24 cellular contexts compared by ENCODE assay signal in the genomic region with DNA sequence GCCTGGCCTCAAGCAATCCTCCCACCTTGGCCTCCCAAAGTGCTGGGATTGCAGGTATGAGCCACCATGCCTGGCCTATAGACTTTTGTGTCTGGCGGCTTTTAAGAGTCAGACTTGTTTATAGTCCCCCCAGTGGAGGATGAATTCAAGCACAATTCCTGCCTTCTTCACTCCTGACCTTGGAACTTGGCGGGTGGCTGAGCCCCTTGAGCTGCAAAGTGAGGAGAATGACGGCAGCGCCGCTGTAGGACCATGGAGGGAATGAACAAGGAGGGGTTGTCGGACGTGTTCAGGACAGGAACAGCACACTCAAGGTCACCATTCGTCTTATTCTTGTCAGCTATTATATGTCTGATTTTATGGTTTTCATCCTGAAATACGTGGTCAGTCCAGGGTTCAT.
"Had no signal": no experiment of that assay in that cellular context is flagged by ENCODE, and none has a peak within 500 bp of the region (broad histone marks: within the 10 kb centered on the region; RNA-seq: fewer than 3 reads in every experiment).

No MANE protein-coding gene starts in this region.

- H3K27me3 ChIP-seq: hepatocyte, neutrophil, right atrium auricular region, right lobe of liver, testis, thyroid gland, upper lobe of left lung had no signal

- H3K9ac ChIP-seq: parathyroid adenoma had no signal

- H3K79me2 ChIP-seq: hepatocyte, parathyroid adenoma had no signal

- DNase-seq: heart right ventricle; islet precursor cell; lower lobe of right lung; mammary epithelial cell; occipital lobe; stimulated activated CD4-positive, alpha-beta T cell treated with anti-CD3 and anti-CD28 coated beads, Interleukin-12 subunit alpha, Interleukin-12 subunit beta, amount 100 ng/mL, for 4 hours; stimulated activated CD4-positive, alpha-beta T cell treated with anti-CD3 and anti-CD28 coated beads, Interleukin-15, amount 100 ng/mL, for 24 hours; stimulated activated CD4-positive, alpha-beta T cell treated with anti-CD3 and anti-CD28 coated beads, Interleukin-2, amount 100 ng/mL, for 24 hours; stimulated activated CD4-positive, alpha-beta T cell treated with anti-CD3 and anti-CD28 coated beads, Interleukin-4, amount 100 ng/mL, for 1 hour; stimulated activated naive B cell treated with anti-CD40 and anti-IgM and Interleukin-4, amounts not matched to agents 10 μg/mL and 1 μg/mL and 100 μg/mL, for 72 hours; stimulated activated naive CD8-positive, alpha-beta T cell treated with anti-CD3 and anti-CD28 coated beads, Interleukin-15, Interleukin-2, amounts not matched to agents 100 U/mL and 50 U/mL, for 24 hours; stomach; testis; thyroid gland; transverse colon; upper lobe of left lung had no signal

- H3K9me3 ChIP-seq: heart right ventricle, lower lobe of right lung, neutrophil, right atrium auricular region, right lobe of liver, stomach, testis, thyroid gland, transverse colon, upper lobe of left lung had no signal

- H3K4me1 ChIP-seq: lower lobe of right lung, parathyroid adenoma, right atrium auricular region, right lobe of liver, stomach, testis, thyroid gland, transverse colon, upper lobe of left lung had no signal

- ATAC-seq: left lobe of liver; lower lobe of right lung; naive thymus-derived CD8-positive, alpha-beta T cell; right lobe of liver; stimulated activated naive B cell treated with anti-CD40 and anti-IgM and Interleukin-4, amounts not matched to agents 10 μg/mL and 1 μg/mL and 100 μg/mL, for 72 hours; stimulated activated naive CD8-positive, alpha-beta T cell treated with anti-CD3 and anti-CD28 coated beads, Interleukin-15, Interleukin-2, amounts not matched to agents 100 U/mL and 50 U/mL, for 24 hours had no signal

- H3K4me3 ChIP-seq: heart right ventricle, hepatocyte, lower lobe of right lung, right atrium auricular region, right lobe of liver, smooth muscle cell, stomach, testis, thyroid gland, transverse colon, upper lobe of left lung had no signal

- H3K27ac ChIP-seq: hepatocyte, lower lobe of right lung, neutrophil, parathyroid adenoma, right atrium auricular region, right lobe of liver, stomach, testis, thyroid gland, transverse colon, upper lobe of left lung had no signal

- H2AFZ ChIP-seq: hepatocyte, parathyroid adenoma had no signal

- H3K4me2 ChIP-seq: hepatocyte, smooth muscle cell had no signal

- H3K36me3 ChIP-seq: heart right ventricle, lower lobe of right lung, neutrophil, right atrium auricular region, right lobe of liver, stomach, thyroid gland, transverse colon, upper lobe of left lung had no signal
